ENCODE assay signal across 10 cellular contexts in the genomic region with DNA sequence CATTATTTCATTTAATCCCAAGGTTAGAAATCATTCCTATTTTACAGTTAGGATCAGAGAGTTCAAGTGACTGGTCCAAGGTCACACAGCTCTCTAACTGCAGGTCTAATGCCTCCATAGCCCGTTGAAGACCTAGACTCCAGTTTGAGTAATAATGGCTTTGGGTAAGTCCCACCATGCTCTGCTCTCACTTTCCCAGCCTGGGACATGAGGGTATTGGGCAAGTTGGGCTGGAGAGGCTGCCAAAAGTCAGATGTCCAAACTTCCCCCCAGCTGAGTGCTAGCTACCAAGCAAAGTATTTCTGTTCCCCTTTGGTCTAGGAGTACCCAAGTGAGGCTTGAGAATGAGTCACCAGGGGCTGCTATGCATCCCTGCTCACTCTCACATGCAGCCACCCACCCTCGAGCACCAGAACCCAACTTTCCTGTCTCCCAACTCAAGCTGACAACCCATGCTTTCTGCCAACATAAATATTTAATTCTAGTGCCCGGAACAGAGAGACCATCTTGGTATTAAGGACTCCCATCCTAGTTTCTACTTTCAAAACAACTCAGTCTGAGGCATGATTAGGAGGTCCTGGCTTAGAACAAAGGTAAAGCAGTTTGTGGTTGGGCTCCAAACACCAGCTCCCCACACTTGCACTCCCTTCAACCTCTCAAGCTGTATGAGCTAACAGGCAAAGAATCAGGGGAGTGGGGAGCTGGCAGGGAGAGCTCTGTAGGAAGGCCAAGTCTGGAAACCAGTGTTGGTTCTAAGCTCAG.
A peak's percentile ranks its signal among the peaks of the same experiment; 100 is the strongest.
DNase-seq lines count a peak whose midpoint lies in the region; ATAC-seq and TF ChIP-seq lines count a peak whose summit lies in the region.
"Had no signal": no experiment of that assay in that cellular context is flagged by ENCODE, and none has a peak within 500 bp of the region (broad histone marks: within the 10 kb centered on the region; RNA-seq: fewer than 3 reads in every experiment).

No MANE protein-coding gene starts in this region.

- no peak overlapping the region for H3K4me3 Mint-ChIP-seq in stimulated activated memory B cell treated with anti-CD40 and anti-IgM and Interleukin-4, amounts not matched to agents 10 μg/mL and 1 μg/mL and 100 μg/mL, for 72 hours
- H3K4me3 Mint-ChIP-seq in naive thymus-derived CD8-positive, alpha-beta T cell, result no peak overlapping the region
- H3K4me3 Mint-ChIP-seq: IgD-negative memory B cell had no signal

- no peak for TF ChIP-seq CTCF in spleen (IDR thresholded peaks at IDR 0.05 in 8 of 11, conservative IDR thresholded peaks at IDR 0.05 in 3 of 11)

- no peak overlapping the region for H3K27ac Mint-ChIP-seq in stimulated activated memory B cell treated with anti-CD40 and anti-IgM and Interleukin-4, amounts not matched to agents 10 μg/mL and 1 μg/mL and 100 μg/mL, for 72 hours
- H3K27ac Mint-ChIP-seq in naive thymus-derived CD8-positive, alpha-beta T cell, result no peak overlapping the region
- H3K27ac Mint-ChIP-seq: IgD-negative memory B cell had no signal

- ATAC-seq in GM19463 (IDR thresholded peaks at IDR 0.05; ENCODE audit: unreplicated experiment) (peak; percentile 90), HG03108 (IDR thresholded peaks at IDR 0.05; ENCODE audit: unreplicated experiment) (peak; percentile 87)
- peak; percentile 89 for ATAC-seq in stimulated activated memory B cell treated with anti-CD40 and anti-IgM and Interleukin-4, amounts not matched to agents 10 μg/mL and 1 μg/mL and 100 μg/mL, for 72 hours
- ATAC-seq in naive thymus-derived CD8-positive, alpha-beta T cell, result no peak

- no peaks in the 10 kb centered on the region for H3K4me1 Mint-ChIP-seq in stimulated activated memory B cell treated with anti-CD40 and anti-IgM and Interleukin-4, amounts not matched to agents 10 μg/mL and 1 μg/mL and 100 μg/mL, for 72 hours
- no peaks in the 10 kb centered on the region for H3K4me1 Mint-ChIP-seq in naive thymus-derived CD8-positive, alpha-beta T cell
- H3K4me1 Mint-ChIP-seq: IgD-negative memory B cell had no signal

- peaks cover 0 to 7% (median 0%) of the 10 kb centered on the region in 8 donors for H3K9me3 ChIP-seq in spleen

- intact Hi-C loops in spleen (cut with DNase I; ENCODE audit: low total_unique reads), result no loop called here

- no peak overlapping the region for H3K4me3 ChIP-seq in spleen

- H3K27ac ChIP-seq in spleen, result no peak overlapping the region

- no peaks in the 10 kb centered on the region for H3K27me3 ChIP-seq in spleen (replicated peaks in 1 of 7)

- DNase-seq in brain pericyte (ENCODE audit: low read depth, low spot score), result peak; percentile 90
- no peak for DNase-seq in naive thymus-derived CD8-positive, alpha-beta T cell
- no peak for DNase-seq in spleen
- no peak for DNase-seq in stimulated activated CD4-positive, alpha-beta T cell treated with anti-CD3 and anti-CD28 coated beads, Interleukin-4, amount 100 ng/mL, for 4 hours
- no peak for DNase-seq in T-helper 2 cell
- DNase-seq: activated CD8-positive, alpha-beta memory T cell treated with anti-CD3 and anti-CD28 coated beads for 24 hours had no signal

- H3K36me3 Mint-ChIP-seq in stimulated activated memory B cell treated with anti-CD40 and anti-IgM and Interleukin-4, amounts not matched to agents 10 μg/mL and 1 μg/mL and 100 μg/mL, for 72 hours, result no peaks in the 10 kb centered on the region
- H3K36me3 Mint-ChIP-seq in naive thymus-derived CD8-positive, alpha-beta T cell, result peaks cover 0 to 24% (median 0%) of the 10 kb centered on the region in 3 donors
- H3K36me3 Mint-ChIP-seq: IgD-negative memory B cell had no signal

- POLR2A ChIA-PET in naive thymus-derived CD8-positive, alpha-beta T cell (lab: Charles Lee), result no interaction called here

- no peaks in the 10 kb centered on the region for H3K36me3 ChIP-seq in spleen

- H3K9me3 Mint-ChIP-seq in stimulated activated memory B cell treated with anti-CD40 and anti-IgM and Interleukin-4, amounts not matched to agents 10 μg/mL and 1 μg/mL and 100 μg/mL, for 72 hours, result no peaks in the 10 kb centered on the region
- H3K9me3 Mint-ChIP-seq in naive thymus-derived CD8-positive, alpha-beta T cell, result peaks cover 0 to 5% (median 0%) of the 10 kb centered on the region in 9 donors
- H3K9me3 Mint-ChIP-seq: IgD-negative memory B cell had no signal

- H3K4me1 ChIP-seq in spleen, result no peaks in the 10 kb centered on the region

- TF ChIP-seq POLR2A in spleen (IDR thresholded peaks at IDR 0.05), result no peak

- H3K27me3 Mint-ChIP-seq in stimulated activated memory B cell treated with anti-CD40 and anti-IgM and Interleukin-4, amounts not matched to agents 10 μg/mL and 1 μg/mL and 100 μg/mL, for 72 hours, result no peaks in the 10 kb centered on the region
- H3K27me3 Mint-ChIP-seq in naive thymus-derived CD8-positive, alpha-beta T cell, result no peaks in the 10 kb centered on the region
- H3K27me3 Mint-ChIP-seq: IgD-negative memory B cell had no signal

- 51 to 66% (median 60%) methylated on average over 3 of the region's 3 CpGs for WGBS in spleen, 5 donors

Comparison
In these comparisons a context has a peak if more than half of its experiments do, and no peak if none do; other contexts are left out.
1. ATAC-seq: peak in GM19463 (single experiment), HG03108 (single experiment) and stimulated activated memory B cell treated with anti-CD40 and anti-IgM and Interleukin-4, amounts not matched to agents 10 μg/mL and 1 μg/mL and 100 μg/mL, for 72 hours (single experiment); none in naive thymus-derived CD8-positive, alpha-beta T cell (0 of 2).